Comparison of ENCODE assay signal across 2 cellular contexts in genomic region chr4:1940566-1940965, GRCh38.
TF ChIP-seq lines count a peak whose summit lies in the region.

No MANE protein-coding gene starts in this region.

TF ChIP-seq in HCT116, 20 proteins besides CTCF, POLR2A, EP300 and RAD21 (continued from another document):
- TF ChIP-seq POLR2AphosphoS5 (IDR thresholded peaks at IDR 0.05; ENCODE audit: low read depth, low read length): no peak
- TF ChIP-seq REST (IDR thresholded peaks at IDR 0.05; ENCODE audit: low read depth): no peak
- TF ChIP-seq ATF3 (IDR thresholded peaks at IDR 0.05): no peak
- TF ChIP-seq ZFX (IDR thresholded peaks at IDR 0.05): no peak
- TF ChIP-seq ELF1 (IDR thresholded peaks at IDR 0.05; ENCODE audit: borderline replicate concordance, low read depth): no peak
- no peak for TF ChIP-seq SP1 (IDR thresholded peaks at IDR 0.05; ENCODE audit: low read depth)
TF ChIP-seq in HCT116: peak in this region for 0.

TF ChIP-seq in SK-N-SH, 30 proteins besides CTCF, POLR2A, EP300 and RAD21 (continued from another document):
- TF ChIP-seq USF1 (IDR thresholded peaks at IDR 0.05; ENCODE audit: borderline replicate concordance, low read depth) (no peak), FOXM1 (IDR thresholded peaks at IDR 0.05; ENCODE audit: low read depth) (no peak), PBX3 (IDR thresholded peaks at IDR 0.05) (no peak), RXRA (IDR thresholded peaks at IDR 0.05; ENCODE audit: borderline replicate concordance, low read depth) (no peak), IRF3 (IDR thresholded peaks at IDR 0.05; ENCODE audit: low read depth, low read length) (no peak), GATA2 (CRISPR knock-in tag; IDR thresholded peaks at IDR 0.05) (no peak), ELF1 (IDR thresholded peaks at IDR 0.05) (no peak), POLR2AphosphoS5 (IDR thresholded peaks at IDR 0.05; ENCODE audit: low read depth, low read length) (no peak), MAX (IDR thresholded peaks at IDR 0.05; ENCODE audit: low read depth) (no peak), TAF1 (IDR thresholded peaks at IDR 0.05; ENCODE audit: borderline replicate concordance, low read depth, low read length) (no peak)
